ENCODE assay signal across 8 cellular contexts in the genomic region with DNA sequence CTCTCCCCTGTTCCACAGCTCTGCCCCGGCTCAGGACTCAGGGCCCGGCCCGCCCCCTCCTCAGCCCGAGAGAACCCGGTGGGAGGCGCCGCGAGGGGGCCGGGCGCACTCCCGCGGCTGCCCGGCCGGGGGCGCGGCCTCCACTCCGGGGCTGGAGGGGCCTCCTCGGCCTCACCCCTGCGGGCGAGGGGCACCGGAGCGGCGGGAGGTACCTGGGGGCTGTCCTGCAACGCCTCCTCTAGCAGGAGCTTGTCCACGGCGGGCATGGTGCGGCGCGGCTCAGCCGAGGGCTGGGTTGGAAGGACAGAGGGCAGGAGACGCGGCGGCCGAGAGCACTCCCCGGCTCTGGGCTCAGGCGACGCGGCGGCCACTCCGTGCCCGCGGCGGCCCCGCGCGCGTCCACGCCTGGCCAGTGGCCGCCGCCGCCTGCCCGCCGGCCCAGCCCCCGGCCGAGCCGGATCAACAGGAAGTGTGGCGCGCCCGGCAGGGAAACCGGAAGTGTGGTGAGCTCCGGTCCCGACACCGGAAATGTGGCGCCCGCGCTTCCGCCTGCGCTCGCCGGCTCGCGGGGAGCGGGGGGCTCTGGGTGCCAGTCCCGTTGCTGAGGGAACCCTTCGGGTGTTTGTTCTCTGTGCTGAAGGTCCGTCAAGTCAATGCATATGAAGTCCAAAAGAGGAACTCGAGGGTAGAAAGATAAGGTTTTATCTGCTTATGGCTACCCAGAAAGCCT. TPM values are rescaled to one million over a fixed set of nuclear protein-coding genes. Genes with fewer than 3 reads are reported as not detected.
DNase-seq lines count a peak whose midpoint lies in the region; ATAC-seq lines count a peak whose summit lies in the region.

A gene with protein sequence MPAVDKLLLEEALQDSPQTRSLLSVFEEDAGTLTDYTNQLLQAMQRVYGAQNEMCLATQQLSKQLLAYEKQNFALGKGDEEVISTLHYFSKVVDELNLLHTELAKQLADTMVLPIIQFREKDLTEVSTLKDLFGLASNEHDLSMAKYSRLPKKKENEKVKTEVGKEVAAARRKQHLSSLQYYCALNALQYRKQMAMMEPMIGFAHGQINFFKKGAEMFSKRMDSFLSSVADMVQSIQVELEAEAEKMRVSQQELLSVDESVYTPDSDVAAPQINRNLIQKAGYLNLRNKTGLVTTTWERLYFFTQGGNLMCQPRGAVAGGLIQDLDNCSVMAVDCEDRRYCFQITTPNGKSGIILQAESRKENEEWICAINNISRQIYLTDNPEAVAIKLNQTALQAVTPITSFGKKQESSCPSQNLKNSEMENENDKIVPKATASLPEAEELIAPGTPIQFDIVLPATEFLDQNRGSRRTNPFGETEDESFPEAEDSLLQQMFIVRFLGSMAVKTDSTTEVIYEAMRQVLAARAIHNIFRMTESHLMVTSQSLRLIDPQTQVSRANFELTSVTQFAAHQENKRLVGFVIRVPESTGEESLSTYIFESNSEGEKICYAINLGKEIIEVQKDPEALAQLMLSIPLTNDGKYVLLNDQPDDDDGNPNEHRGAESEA (minus strand): TSS at position 428 of the 730 bp plus-strand sequence. CDS start 162 bp downstream, at position 266.

- no peaks in the 10 kb centered on the region for H3K36me3 Mint-ChIP-seq in naive B cell
- H3K36me3 Mint-ChIP-seq in stimulated activated memory B cell treated with anti-CD40 and anti-IgM and Interleukin-4, amounts not matched to agents 10 μg/mL and 1 μg/mL and 100 μg/mL, for 72 hours: no peaks in the 10 kb centered on the region

- H3K27ac Mint-ChIP-seq in naive B cell: peak within 1 kb of the TSS in 5 of 6 donors; percentile 96 to 99 (median 96)
- peak within 1 kb of the TSS; percentile 73 for H3K27ac Mint-ChIP-seq in stimulated activated memory B cell treated with anti-CD40 and anti-IgM and Interleukin-4, amounts not matched to agents 10 μg/mL and 1 μg/mL and 100 μg/mL, for 72 hours

- H3K4me3 Mint-ChIP-seq in naive B cell: peak within 1 kb of the TSS in 7 of 8 donors; percentile 82 to 94 (median 91)
- H3K4me3 Mint-ChIP-seq in stimulated activated memory B cell treated with anti-CD40 and anti-IgM and Interleukin-4, amounts not matched to agents 10 μg/mL and 1 μg/mL and 100 μg/mL, for 72 hours: peak within 1 kb of the TSS; percentile 88

- DNase-seq in DMS79 (lab: John Stamatoyannopoulos, UW) (peak; percentile 68), LHCN-M2 (ENCODE audit: low read depth) (peak; percentile 91), RKO (ENCODE audit: low spot score) (peak; percentile 92), fibroblast of gingiva (ENCODE audit: low read depth) (peak; percentile 92), naive B cell (peak; percentile 82)
- peak; percentile 61 to 74 for DNase-seq in activated T-helper 1 cell treated with anti-CD3 and anti-CD28 coated beads, Interleukin-2, amount 50 U/mL, for 16 hours (ENCODE audit: low read depth in 1 of 2, low spot score in 1 of 2)

- H3K4me1 Mint-ChIP-seq in naive B cell: peaks cover 34 to 45% (median 44%) of the 10 kb centered on the region in 3 donors
- peaks cover 41% of the 10 kb centered on the region for H3K4me1 Mint-ChIP-seq in stimulated activated memory B cell treated with anti-CD40 and anti-IgM and Interleukin-4, amounts not matched to agents 10 μg/mL and 1 μg/mL and 100 μg/mL, for 72 hours

- H3K9me3 Mint-ChIP-seq in naive B cell: no peaks in the 10 kb centered on the region
- H3K9me3 Mint-ChIP-seq in stimulated activated memory B cell treated with anti-CD40 and anti-IgM and Interleukin-4, amounts not matched to agents 10 μg/mL and 1 μg/mL and 100 μg/mL, for 72 hours: no peaks in the 10 kb centered on the region

- peak; percentile 76 for ATAC-seq in GM21786 (IDR thresholded peaks at IDR 0.05; ENCODE audit: unreplicated experiment)
- ATAC-seq in naive B cell (ENCODE audit: low read depth in 2 of 2): peak; percentile 86 to 91
- ATAC-seq in stimulated activated memory B cell treated with anti-CD40 and anti-IgM and Interleukin-4, amounts not matched to agents 10 μg/mL and 1 μg/mL and 100 μg/mL, for 72 hours: peak; percentile 90

- no peaks in the 10 kb centered on the region for H3K27me3 Mint-ChIP-seq in naive B cell
- H3K27me3 Mint-ChIP-seq in stimulated activated memory B cell treated with anti-CD40 and anti-IgM and Interleukin-4, amounts not matched to agents 10 μg/mL and 1 μg/mL and 100 μg/mL, for 72 hours: no peaks in the 10 kb centered on the region

RNA-seq across cellular contexts. Expression of the gene that starts here (rescaled TPM):
- 36.9 and 41.6 TPM in 2 replicates for total RNA-seq in LHCN-M2 (2014; rRNA removed)
- 44.4 TPM for polyA plus RNA-seq in LHCN-M2 (2012)
- 10 to 100 TPM; 13.2 to 18.0 (median 14.7) TPM for polyA plus RNA-seq in naive B cell (ENCODE audit: low read depth in 6 of 6)

Comparison
In these comparisons a context has a peak if more than half of its experiments do, and no peak if none do; other contexts are left out.
1. Peak in every context shown above with its lines: DNase-seq and ATAC-seq.